Comparison of ENCODE assay signal across 27 cellular contexts in the genomic region with DNA sequence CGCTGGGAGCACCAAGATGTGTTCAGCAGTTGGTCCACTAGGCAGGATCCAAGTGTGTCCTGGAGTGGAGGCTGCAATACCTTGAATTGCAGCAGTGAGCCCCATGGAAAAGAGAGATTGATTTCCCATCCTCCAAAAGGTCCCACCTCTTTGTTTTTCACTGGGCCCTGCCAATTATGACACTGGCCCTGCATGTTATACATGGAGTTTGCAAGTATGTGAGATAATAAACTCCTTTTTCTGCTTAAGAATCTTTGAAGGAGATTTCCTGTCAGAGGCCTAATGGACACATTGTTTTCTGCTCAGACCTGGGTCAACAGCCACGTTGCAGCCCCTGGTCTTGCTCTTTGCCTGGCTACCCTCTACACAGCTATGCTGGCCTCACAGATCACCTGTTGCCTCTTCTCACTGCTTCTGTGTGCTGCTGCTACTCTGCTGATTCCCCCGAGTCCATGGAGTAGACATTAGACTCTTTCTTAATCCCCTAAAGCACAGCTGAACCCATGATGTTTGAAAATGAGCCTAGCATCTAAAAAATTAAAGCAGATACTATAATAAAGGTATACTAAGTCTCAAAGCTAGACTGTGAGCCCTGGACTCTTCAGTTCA.
"Had no signal": no experiment of that assay in that cellular context is flagged by ENCODE, and none has a peak within 500 bp of the region (broad histone marks: within the 10 kb centered on the region; RNA-seq: fewer than 3 reads in every experiment).

No MANE protein-coding gene starts in this region.

- DNase-seq: naive thymus-derived CD4-positive, alpha-beta T cell; natural killer cell; nephron progenitor cell; nucleus accumbens; pancreas; retina; right cardiac atrium; right lobe of liver; sigmoid colon; stimulated activated CD4-positive, alpha-beta T cell treated with anti-CD3 and anti-CD28 coated beads, Interleukin-15, amount 100 ng/mL, for 24 hours; stimulated activated CD4-positive, alpha-beta T cell treated with anti-CD3 and anti-CD28 coated beads, Interleukin-2, amount 100 ng/mL, for 24 hours; stimulated activated CD4-positive, alpha-beta T cell treated with anti-CD3 and anti-CD28 coated beads, Interleukin-2, amount 100 ng/mL, for 48 hours; stimulated activated CD4-positive, alpha-beta T cell treated with anti-CD3 and anti-CD28 coated beads, Interleukin-4, amount 100 ng/mL, for 24 hours; stimulated activated naive B cell treated with anti-CD40 and anti-IgM and Interleukin-4, amounts not matched to agents 10 μg/mL and 1 μg/mL and 100 μg/mL, for 72 hours; stimulated activated naive CD4-positive, alpha-beta T cell treated with Interleukin-2 at 50 U/mL for 16 hours; stomach; thyroid gland; trophoblast cell; upper lobe of left lung had no signal

- H3K36me3 ChIP-seq: neutrophil, pancreas, prostate gland, right lobe of liver, sigmoid colon, stomach, thoracic aorta, thyroid gland, tibial nerve, upper lobe of left lung, vagina had no signal

- H3K27me3 ChIP-seq: neutrophil, pancreas, right lobe of liver, sigmoid colon, stomach, thyroid gland, tibial nerve, upper lobe of left lung, vagina had no signal

- H3K27ac ChIP-seq: neutrophil, pancreas, prostate gland, right lobe of liver, sigmoid colon, skin epidermis, stomach, thoracic aorta, thyroid gland, tibial nerve, upper lobe of left lung, vagina had no signal

- FAIRE-seq: urothelium cell line had no signal

- ATAC-seq: naive thymus-derived CD4-positive, alpha-beta T cell; natural killer cell; pancreas; right cardiac atrium; right lobe of liver; stimulated activated effector memory CD8-positive, alpha-beta T cell treated with anti-CD3 and anti-CD28 coated beads, Interleukin-12 subunit alpha, Interleukin-12 subunit beta, amount 100 ng/mL, for 72 hours; stimulated activated naive B cell treated with anti-CD40 and anti-IgM and Interleukin-4, amounts not matched to agents 10 μg/mL and 1 μg/mL and 100 μg/mL, for 72 hours had no signal

- H3K4me1 ChIP-seq: pancreas, prostate gland, right lobe of liver, sigmoid colon, stomach, thyroid gland, tibial nerve, upper lobe of left lung, vagina had no signal

- H3K4me3 ChIP-seq: pancreas, prostate gland, right lobe of liver, sigmoid colon, skin epidermis, stomach, thoracic aorta, thyroid gland, tibial nerve, upper lobe of left lung, vagina had no signal

- H3K9me3 ChIP-seq: neutrophil, pancreas, prostate gland, right lobe of liver, sigmoid colon, stomach, thoracic aorta, thyroid gland, tibial nerve, upper lobe of left lung, vagina had no signal
